ENCODE assay signal across 1 cellular context in the genomic region with DNA sequence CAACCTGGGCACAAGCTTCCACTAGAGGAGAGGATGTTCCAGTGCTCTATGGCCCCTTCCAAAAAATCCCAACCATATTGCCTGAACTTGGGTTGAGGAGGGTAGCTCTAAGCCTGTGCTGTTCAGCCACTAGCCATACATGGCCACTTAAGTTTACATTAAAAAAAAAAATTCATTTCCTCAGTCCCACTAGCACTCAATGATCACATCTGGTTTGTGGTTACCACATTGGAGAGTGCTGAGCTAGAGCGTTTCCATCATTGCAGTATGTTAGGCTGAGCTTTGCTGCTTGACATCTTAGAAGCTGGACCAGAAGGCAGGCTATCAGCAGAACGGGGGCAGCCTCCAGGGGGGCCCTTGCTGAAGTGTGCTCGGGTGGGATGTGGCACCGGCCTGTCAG.
TF ChIP-seq lines count a peak whose summit lies in the region.

No MANE protein-coding gene starts in this region.

TF ChIP-seq in SK-N-SH treated with all-trans-retinoic acid at 6 μM for 48 hours, 23 proteins besides CTCF, POLR2A, EP300 and RAD21 (continued from another document):
- TF ChIP-seq, protein P1, sequence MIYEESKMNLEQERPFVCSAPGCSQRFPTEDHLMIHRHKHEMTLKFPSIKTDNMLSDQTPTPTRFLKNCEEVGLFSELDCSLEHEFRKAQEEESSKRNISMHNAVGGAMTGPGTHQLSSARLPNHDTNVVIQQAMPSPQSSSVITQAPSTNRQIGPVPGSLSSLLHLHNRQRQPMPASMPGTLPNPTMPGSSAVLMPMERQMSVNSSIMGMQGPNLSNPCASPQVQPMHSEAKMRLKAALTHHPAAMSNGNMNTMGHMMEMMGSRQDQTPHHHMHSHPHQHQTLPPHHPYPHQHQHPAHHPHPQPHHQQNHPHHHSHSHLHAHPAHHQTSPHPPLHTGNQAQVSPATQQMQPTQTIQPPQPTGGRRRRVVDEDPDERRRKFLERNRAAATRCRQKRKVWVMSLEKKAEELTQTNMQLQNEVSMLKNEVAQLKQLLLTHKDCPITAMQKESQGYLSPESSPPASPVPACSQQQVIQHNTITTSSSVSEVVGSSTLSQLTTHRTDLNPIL (CRISPR knock-in tag; IDR thresholded peaks at IDR 0.05; ENCODE audit: low read depth): no peak
- no peak for TF ChIP-seq TCF4 (CRISPR knock-in tag; IDR thresholded peaks at IDR 0.05; ENCODE audit: borderline replicate concordance)
- TF ChIP-seq PATZ1 (CRISPR knock-in tag; IDR thresholded peaks at IDR 0.05; ENCODE audit: borderline replicate concordance): no peak
- TF ChIP-seq PPARA (CRISPR knock-in tag; IDR thresholded peaks at IDR 0.05; ENCODE audit: borderline replicate concordance): no peak
- no peak for TF ChIP-seq ZNF565 (CRISPR knock-in tag; conservative IDR thresholded peaks at IDR 0.05; ENCODE audit: low read depth)
- TF ChIP-seq GLIS3 (CRISPR knock-in tag; IDR thresholded peaks at IDR 0.05): no peak
- TF ChIP-seq CSDC2 (CRISPR knock-in tag; IDR thresholded peaks at IDR 0.05): no peak
